ENCODE assay signal across 8 cellular contexts in the genomic region with DNA sequence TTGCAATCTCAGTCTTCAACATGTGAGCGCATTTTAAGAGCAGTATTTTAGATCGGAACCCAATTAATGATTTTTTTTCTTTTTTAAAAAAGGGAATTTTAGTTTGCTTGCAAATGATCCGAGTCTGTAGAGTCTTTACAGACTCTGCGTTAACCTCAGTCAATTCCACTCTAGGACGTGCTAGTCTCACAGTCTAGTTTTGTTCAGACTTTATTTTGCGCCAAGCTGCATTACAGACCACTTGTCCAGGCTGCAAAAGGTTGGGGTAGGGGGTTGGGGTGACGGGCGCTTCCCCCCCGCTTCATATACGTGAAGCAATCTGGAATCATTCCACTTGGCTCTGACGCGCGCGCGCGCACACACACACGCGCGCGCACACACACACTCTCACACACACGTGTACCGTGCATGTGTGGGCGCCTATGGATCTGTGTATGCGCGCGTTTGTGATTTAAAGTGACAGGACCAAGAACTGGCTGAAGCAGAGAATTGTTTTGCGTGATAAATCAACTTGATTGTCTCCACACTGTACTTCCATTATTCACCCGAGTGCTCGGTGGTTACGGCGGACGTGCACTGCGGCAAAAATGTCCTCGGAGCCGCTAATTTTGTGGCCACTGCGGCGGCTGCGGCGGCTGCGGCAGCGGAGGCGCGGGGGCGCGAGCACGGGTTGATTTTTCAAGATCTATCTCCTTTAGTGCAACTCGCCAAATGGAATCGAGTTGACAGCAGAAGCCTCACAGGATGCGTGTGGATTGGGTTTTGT. TPM values are rescaled to one million over a fixed set of nuclear protein-coding genes. Genes with fewer than 3 reads are reported as not detected.
DNase-seq lines count a peak whose midpoint lies in the region; ATAC-seq, FAIRE-seq and TF ChIP-seq lines count a peak whose summit lies in the region.

No MANE protein-coding gene starts in this region.

- no peaks in the 10 kb centered on the region for H3K9me1 ChIP-seq in keratinocyte (ENCODE audit: control insufficient read depth, extremely low read depth, insufficient read depth, low read length)

- FAIRE-seq in keratinocyte (lab: Jason Lieb, UNC), result peak; percentile 58
- no peak for FAIRE-seq in small intestine (lab: Jason Lieb, UNC)

- peak overlapping the region; percentile 47 for H3K27ac ChIP-seq in keratinocyte (ENCODE audit: control insufficient read depth, insufficient read depth, low read length)
- peak overlapping the region in 1 of 2 donors; percentile 84 for H3K27ac ChIP-seq in small intestine (ENCODE audit: low read depth in 1 of 2, low read length in 1 of 2)

- peak overlapping the region; percentile 90 for H3K4me2 ChIP-seq in keratinocyte (ENCODE audit: control insufficient read depth, extremely low read depth, insufficient read depth, low read depth, low read length)

- H3K4me1 ChIP-seq in keratinocyte (ENCODE audit: control insufficient read depth, extremely low read depth, insufficient read depth, low read length) (peaks cover 19% of the 10 kb centered on the region), small intestine (ENCODE audit: control insufficient read depth in 2 of 2, insufficient read depth in 1 of 2, low read depth in 1 of 2, low read length in 1 of 2) (peaks cover 0 to 10% of the 10 kb centered on the region in 2 donors)

- no peaks in the 10 kb centered on the region for H3K9me3 ChIP-seq in keratinocyte (ENCODE audit: control insufficient read depth, low read depth, low read length)
- H3K9me3 ChIP-seq in small intestine (ENCODE audit: control insufficient read depth, low read depth), result no peaks in the 10 kb centered on the region

- no peaks in the 10 kb centered on the region for H3K9me3 Mint-ChIP-seq in T-cell
- no peaks in the 10 kb centered on the region for H3K9me3 Mint-ChIP-seq in chondrocyte (ENCODE audit: low read depth)

- H3K27ac Mint-ChIP-seq in T-cell (no peak overlapping the region), chondrocyte (ENCODE audit: unreplicated experiment) (peak overlapping the region; percentile 86)

- H3K79me2 ChIP-seq in keratinocyte (ENCODE audit: control insufficient read depth, insufficient read depth, low read length), result no peaks in the 10 kb centered on the region

- CTCF ChIA-PET in T-cell (lab: Charles Lee), result interaction anchor here in 1 of 2 donors (0.7 to 1.0 kb wide), 2 partner anchors 18 to 21 kb away, joined by 4 to 7 read pairs; no protein-coding TSS in a partner anchor

- dilution Hi-C loops in keratinocyte (cut with MboI; ENCODE audit: extremely low pct_ligation_motif_present, low sequenced_read_pairs), result no loop called here

- peak overlapping the region; percentile 79 to 86 (median 85) for H3K4me3 Mint-ChIP-seq in T-cell
- H3K4me3 Mint-ChIP-seq in chondrocyte (ENCODE audit: unreplicated experiment), result peak overlapping the region; percentile 89

- H2AFZ ChIP-seq in keratinocyte (ENCODE audit: control insufficient read depth, low read length), result peak overlapping the region; percentile 93

- H3K27me3 ChIP-seq in keratinocyte (ENCODE audit: control insufficient read depth, extremely low read depth, insufficient read depth, low read length) (no peaks in the 10 kb centered on the region), small intestine (ENCODE audit: control insufficient read depth in 2 of 2, insufficient read depth in 2 of 2, low read length in 2 of 2) (peaks cover 0 to 3% of the 10 kb centered on the region in 2 donors)

- TF ChIP-seq EP300 in Ishikawa (IDR thresholded peaks at IDR 0.05; ENCODE audit: borderline replicate concordance), result no peak

- no peaks in the 10 kb centered on the region for H3K36me3 Mint-ChIP-seq in T-cell
- H3K36me3 Mint-ChIP-seq in chondrocyte (ENCODE audit: low read depth), result no peaks in the 10 kb centered on the region

- peak; percentile 70 for DNase-seq in CD1c-positive myeloid dendritic cell (ENCODE audit: extremely low spot score)
- peak in 13 of 34 experiments; percentile 19 to 41 (median 30) for DNase-seq in T-cell
- DNase-seq in chondrocyte (ENCODE audit: low spot score), result no peak
- no peak for DNase-seq in keratinocyte (ENCODE audit: low read depth, low spot score)
- DNase-seq in small intestine, result peak; percentile 80
- DNase-seq in H4 (ENCODE audit: low spot score), result no peak

- TF ChIP-seq RAD21 in Ishikawa (IDR thresholded peaks at IDR 0.05; ENCODE audit: low read depth), result no peak

- peak; percentile 22 for TF ChIP-seq CTCF in chondrocyte (IDR thresholded peaks at IDR 0.05)
- TF ChIP-seq CTCF in keratinocyte (optimal IDR thresholded peaks at IDR 0.05 in 1 of 3, IDR thresholded peaks at IDR 0.05 in 1 of 3, conservative IDR thresholded peaks at IDR 0.05 in 1 of 3; ENCODE audit: extremely low read depth in 1 of 3, insufficient read depth in 2 of 3, low read length in 3 of 3), result no peak

- peak overlapping the region; percentile 87 for H3K9ac ChIP-seq in keratinocyte (ENCODE audit: control insufficient read depth, extremely low read depth, insufficient read depth, low read length)

- ATAC-seq in T-cell (replicated peaks in 1 of 4) (peak; percentile 50 to 69 (median 58)), HG03442 (IDR thresholded peaks at IDR 0.05; ENCODE audit: unreplicated experiment) (no peak)

- H4K20me1 ChIP-seq in keratinocyte (ENCODE audit: control insufficient read depth, extremely low read depth, insufficient read depth, low read length), result no peaks in the 10 kb centered on the region

- H3K27me3 Mint-ChIP-seq in T-cell (peaks cover 34 to 46% of the 10 kb centered on the region in 2 donors), chondrocyte (ENCODE audit: low read depth) (no peaks in the 10 kb centered on the region)

- H3K4me1 Mint-ChIP-seq in T-cell (peaks cover 27 to 36% (median 33%) of the 10 kb centered on the region in 3 donors), chondrocyte (ENCODE audit: low read depth) (peaks cover 34% of the 10 kb centered on the region)

- H3K4me3 ChIP-seq in keratinocyte (ENCODE audit: control insufficient read depth in 2 of 3, extremely low read depth in 1 of 3, insufficient read depth in 2 of 3, low read depth in 1 of 3, low read length in 3 of 3), result peak overlapping the region; percentile 57 to 67 (median 65)
- H3K4me3 ChIP-seq in small intestine (ENCODE audit: low read depth in 1 of 2, low read length in 2 of 2), result peak overlapping the region; percentile 52 to 62

- POLR2A ChIA-PET in T-cell (lab: Charles Lee), result interaction anchor here in 1 of 2 donors (0.7 kb wide), 1 partner anchor 21 kb away, joined by 4 read pairs; no protein-coding TSS in a partner anchor

- H3K36me3 ChIP-seq in keratinocyte (ENCODE audit: control insufficient read depth in 2 of 2, extremely low read depth in 1 of 2, insufficient read depth in 2 of 2, low read length in 2 of 2) (no peaks in the 10 kb centered on the region), small intestine (ENCODE audit: control insufficient read depth in 2 of 2, insufficient read depth in 2 of 2, low read length in 2 of 2) (no peaks in the 10 kb centered on the region)

- WGBS in small intestine, 3 donors, result 1 to 2% (median 2%) methylated on average over 49 of the region's 49 CpGs

TF ChIP-seq in Ishikawa, 13 proteins besides CTCF, POLR2A, EP300 and RAD21 (continues in another document):
- TF ChIP-seq, protein P1, sequence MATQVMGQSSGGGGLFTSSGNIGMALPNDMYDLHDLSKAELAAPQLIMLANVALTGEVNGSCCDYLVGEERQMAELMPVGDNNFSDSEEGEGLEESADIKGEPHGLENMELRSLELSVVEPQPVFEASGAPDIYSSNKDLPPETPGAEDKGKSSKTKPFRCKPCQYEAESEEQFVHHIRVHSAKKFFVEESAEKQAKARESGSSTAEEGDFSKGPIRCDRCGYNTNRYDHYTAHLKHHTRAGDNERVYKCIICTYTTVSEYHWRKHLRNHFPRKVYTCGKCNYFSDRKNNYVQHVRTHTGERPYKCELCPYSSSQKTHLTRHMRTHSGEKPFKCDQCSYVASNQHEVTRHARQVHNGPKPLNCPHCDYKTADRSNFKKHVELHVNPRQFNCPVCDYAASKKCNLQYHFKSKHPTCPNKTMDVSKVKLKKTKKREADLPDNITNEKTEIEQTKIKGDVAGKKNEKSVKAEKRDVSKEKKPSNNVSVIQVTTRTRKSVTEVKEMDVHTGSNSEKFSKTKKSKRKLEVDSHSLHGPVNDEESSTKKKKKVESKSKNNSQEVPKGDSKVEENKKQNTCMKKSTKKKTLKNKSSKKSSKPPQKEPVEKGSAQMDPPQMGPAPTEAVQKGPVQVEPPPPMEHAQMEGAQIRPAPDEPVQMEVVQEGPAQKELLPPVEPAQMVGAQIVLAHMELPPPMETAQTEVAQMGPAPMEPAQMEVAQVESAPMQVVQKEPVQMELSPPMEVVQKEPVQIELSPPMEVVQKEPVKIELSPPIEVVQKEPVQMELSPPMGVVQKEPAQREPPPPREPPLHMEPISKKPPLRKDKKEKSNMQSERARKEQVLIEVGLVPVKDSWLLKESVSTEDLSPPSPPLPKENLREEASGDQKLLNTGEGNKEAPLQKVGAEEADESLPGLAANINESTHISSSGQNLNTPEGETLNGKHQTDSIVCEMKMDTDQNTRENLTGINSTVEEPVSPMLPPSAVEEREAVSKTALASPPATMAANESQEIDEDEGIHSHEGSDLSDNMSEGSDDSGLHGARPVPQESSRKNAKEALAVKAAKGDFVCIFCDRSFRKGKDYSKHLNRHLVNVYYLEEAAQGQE (IDR thresholded peaks at IDR 0.05; ENCODE audit: low read depth), result no peak
- TF ChIP-seq, protein P2, sequence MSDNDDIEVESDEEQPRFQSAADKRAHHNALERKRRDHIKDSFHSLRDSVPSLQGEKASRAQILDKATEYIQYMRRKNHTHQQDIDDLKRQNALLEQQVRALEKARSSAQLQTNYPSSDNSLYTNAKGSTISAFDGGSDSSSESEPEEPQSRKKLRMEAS (IDR thresholded peaks at IDR 0.05), result peak; percentile 91
- TF ChIP-seq CREB1 (IDR thresholded peaks at IDR 0.05; ENCODE audit: low read depth) (no peak), CEBPB (IDR thresholded peaks at IDR 0.05) (0 out of 2 replicates have a peak, but pooled peaks have one; percentile 34), YY1 (IDR thresholded peaks at IDR 0.05; ENCODE audit: low read depth) (peak; percentile 50), ZBTB7A (IDR thresholded peaks at IDR 0.05; ENCODE audit: low read depth) (0 out of 2 replicates have a peak, but pooled peaks have one; percentile 39), EGR1 (IDR thresholded peaks at IDR 0.05) (peak; percentile 17; the same call in 1 of the 2 replicates)

RNA-seq across cellular contexts. Expression of a gene that starts 25.5 kb away (rescaled TPM):
- total RNA-seq in T-cell, result 10 to 100 TPM in 1 of 5 donors, 1 to 10 TPM in 4; 5.1 to 10.1 (median 7.1) TPM
- 43.0 to 64.1 TPM (median 47.3 TPM) in 3 replicates for total RNA-seq in chondrocyte
- polyA plus RNA-seq in keratinocyte, result 14.7 to 15.8 TPM (median 15.0 TPM) in 3 replicates
- polyA plus RNA-seq in keratinocyte (2011; ENCODE audit: low read depth), result 11.6 TPM
- 10.3 and 14.9 TPM in 2 replicates for polyA plus RNA-seq in keratinocyte (2011; cell fraction: cytosol; rRNA removed)
- 15.1 and 17.0 TPM in 2 replicates for polyA plus RNA-seq in keratinocyte (2011; cell fraction: nucleus; rRNA removed)
- 9.8 and 10.0 TPM in 2 replicates for polyA plus RNA-seq in keratinocyte (2012; ENCODE audit: low replicate concordance)
- polyA minus RNA-seq in keratinocyte, result 43.3 to 66.0 TPM (median 52.8 TPM) in 3 replicates
- polyA minus RNA-seq in keratinocyte (2011; cell fraction: cytosol; rRNA and poly(A)+ RNA removed), result 26.3 TPM
- 33.3 and 66.9 TPM in 2 replicates for polyA minus RNA-seq in keratinocyte (2011; cell fraction: nucleus; rRNA and poly(A)+ RNA removed)
- polyA plus RNA-seq in small intestine, result 1 to 10 TPM; 1.6 to 9.7 (median 2.5) TPM
- 3.9 and 7.4 TPM in 2 replicates for total RNA-seq in H4 (2014; rRNA removed; shearing (Covaris generic))

Comparison
In these comparisons a context has a peak if more than half of its experiments do, and no peak if none do; other contexts are left out.
1. DNase-seq: peak in CD1c-positive myeloid dendritic cell (single experiment) and small intestine (single experiment); none in chondrocyte (single experiment), keratinocyte (single experiment) and H4 (single experiment).